Comparison of ENCODE assay signal across 11 cellular contexts in genomic region chr15:39908186-39908585, GRCh38. TPM values are rescaled to one million over a fixed set of nuclear protein-coding genes. Genes with fewer than 3 reads are reported as not detected.
DNase-seq lines count a peak whose midpoint lies in the region; ATAC-seq and TF ChIP-seq lines count a peak whose summit lies in the region.
"Had no signal": no experiment of that assay in that cellular context is flagged by ENCODE, and none has a peak within 500 bp of the region (broad histone marks: within the 10 kb centered on the region; RNA-seq: fewer than 3 reads in every experiment).

No MANE protein-coding gene starts in this region.

- H3K4me3 Mint-ChIP-seq in MCF 10A (ENCODE audit: unreplicated experiment): no peak overlapping the region
- no peak overlapping the region for H3K4me3 Mint-ChIP-seq in stimulated activated effector memory CD8-positive, alpha-beta T cell treated with anti-CD3 and anti-CD28 coated beads, Interleukin-12 subunit alpha, Interleukin-12 subunit beta, amount 100 ng/mL, for 72 hours

- WGBS in SK-N-SH (ENCODE audit: low lambda C conversion rate): 5% methylated on average over 1 of the region's 1 CpG

- peak; percentile 62 for ATAC-seq in stimulated activated effector memory CD8-positive, alpha-beta T cell treated with anti-CD3 and anti-CD28 coated beads, Interleukin-12 subunit alpha, Interleukin-12 subunit beta, amount 100 ng/mL, for 72 hours
- no peak for ATAC-seq in gastrocnemius medialis
- ATAC-seq in HG02870 (IDR thresholded peaks at IDR 0.05; ENCODE audit: unreplicated experiment): no peak
- ATAC-seq: body of pancreas, heart right ventricle had no signal

- in situ Hi-C loops in gastrocnemius medialis (cut with MboI; ENCODE audit: low sequenced_read_pairs in 4 of 4): loop anchor here in 1 of 4 donors (25.0 kb wide), 1 partner anchor 121 kb away; the partner anchor contains the start of gene FSIP1
- in situ Hi-C loops in GM13976 (cut with MboI; ENCODE audit: low sequenced_read_pairs, unreplicated experiment): loop anchor here (25.0 kb wide), 1 partner anchor 104 kb away; no protein-coding TSS in a partner anchor

- POLR2A ChIA-PET in MCF 10A (lab: Yijun Ruan, JAX): interaction anchor here (0.7 to 2.1 kb wide), 8 partner anchors 11 to 253 kb away, joined by 3 to 12 read pairs (median 4); partner anchors contain the start of genes BUB1B and EIF2AK4
- POLR2A ChIA-PET in SK-N-SH (lab: Yijun Ruan, JAX): interaction anchor here (0.5 to 1.1 kb wide), 2 partner anchors 12 to 68 kb away, joined by 4 to 6 read pairs; partner anchors contain the start of gene GPR176

- CTCF ChIA-PET in MCF 10A (lab: Yijun Ruan, JAX): interaction anchor here (1.0 to 2.1 kb wide), 3 partner anchors 9 to 27 kb away, joined by 3 to 18 read pairs (median 10); no protein-coding TSS in a partner anchor
- CTCF ChIA-PET in SK-N-SH (lab: Yijun Ruan, JAX): interaction anchor here (1.1 kb wide), 3 partner anchors 10 to 14 kb away, joined by 3 to 5 read pairs (median 4); partner anchors contain the start of gene GPR176

- H3K9me3 ChIP-seq in breast epithelium (no peaks in the 10 kb centered on the region), SK-N-SH (no peaks in the 10 kb centered on the region), gastrocnemius medialis (no peaks in the 10 kb centered on the region)
- H3K9me3 ChIP-seq: body of pancreas, heart right ventricle, stomach had no signal

- H3K36me3 Mint-ChIP-seq in MCF 10A (ENCODE audit: insufficient read depth, unreplicated experiment): peaks cover 6% of the 10 kb centered on the region
- no peaks in the 10 kb centered on the region for H3K36me3 Mint-ChIP-seq in stimulated activated effector memory CD8-positive, alpha-beta T cell treated with anti-CD3 and anti-CD28 coated beads, Interleukin-12 subunit alpha, Interleukin-12 subunit beta, amount 100 ng/mL, for 72 hours

- H3K27ac ChIP-seq in breast epithelium (no peak overlapping the region), SK-N-SH (ENCODE audit: low read depth in 2 of 2, low read length in 1 of 2) (peak overlapping the region; percentile 40 to 75), gastrocnemius medialis (no peak overlapping the region)
- H3K27ac ChIP-seq: body of pancreas, heart right ventricle, stomach had no signal

- H3K4me2 ChIP-seq in SK-N-SH: peak overlapping the region; percentile 20; the same call in 1 of the 2 replicates

- BruUV-seq in MCF 10A (replicated peaks; lab: Mats Ljungman, UMichigan): no TSS peak

- H3K36me3 ChIP-seq in breast epithelium (no peaks in the 10 kb centered on the region), SK-N-SH (replicated peaks in 1 of 2; ENCODE audit: control insufficient read depth in 1 of 2, insufficient read depth in 2 of 2, low read length in 1 of 2) (peaks cover 0 to 35% of the 10 kb centered on the region in 2 experiments), gastrocnemius medialis (no peaks in the 10 kb centered on the region)
- H3K36me3 ChIP-seq: heart right ventricle, stomach had no signal

- H4K20me1 ChIP-seq in SK-N-SH (ENCODE audit: insufficient read depth): peaks cover 63% of the 10 kb centered on the region

- intact Hi-C loops in MCF 10A (cut with micrococcal nuclease): no loop called here
- intact Hi-C loops in breast epithelium (cut with DNase I; ENCODE audit: low total_unique reads): no loop called here
- intact Hi-C loops in gastrocnemius medialis (cut with DNase I; ENCODE audit: low total_unique reads): no loop called here

- TF ChIP-seq EP300 in SK-N-SH (IDR thresholded peaks at IDR 0.05; ENCODE audit: borderline replicate concordance in 1 of 2, low read depth in 1 of 2, low read length in 1 of 2): 0 out of 4 replicates have a peak, but pooled peaks of 1 of the 2 experiments have one; percentile 21

- H3K27me3 Mint-ChIP-seq in MCF 10A (ENCODE audit: insufficient read depth, unreplicated experiment): no peaks in the 10 kb centered on the region

- peaks cover 97% of the 10 kb centered on the region for H3K79me2 ChIP-seq in SK-N-SH (ENCODE audit: insufficient read depth)

- TF ChIP-seq CTCF in MCF 10A (IDR thresholded peaks at IDR 0.05; ENCODE audit: unreplicated experiment) (no peak), breast epithelium (IDR thresholded peaks at IDR 0.05) (no peak), SK-N-SH (IDR thresholded peaks at IDR 0.05) (no peak), gastrocnemius medialis (IDR thresholded peaks at IDR 0.05 in 4 of 5, conservative IDR thresholded peaks at IDR 0.05 in 1 of 5) (no peak), GM13976 (IDR thresholded peaks at IDR 0.05; ENCODE audit: borderline replicate concordance, control extremely low read depth, extremely low read depth, insufficient read depth, missing control alignments) (no peak)

- H3K9me3 Mint-ChIP-seq in MCF 10A (ENCODE audit: unreplicated experiment): no peaks in the 10 kb centered on the region
- H3K9me3 Mint-ChIP-seq in stimulated activated effector memory CD8-positive, alpha-beta T cell treated with anti-CD3 and anti-CD28 coated beads, Interleukin-12 subunit alpha, Interleukin-12 subunit beta, amount 100 ng/mL, for 72 hours: no peaks in the 10 kb centered on the region

- H3K4me1 ChIP-seq in breast epithelium (no peaks in the 10 kb centered on the region), SK-N-SH (ENCODE audit: control insufficient read depth in 1 of 2, insufficient read depth in 2 of 2, low read depth in 1 of 2, low read length in 1 of 2) (peaks cover 11 to 16% of the 10 kb centered on the region in 2 experiments; a peak in 3 of 4 replicates), gastrocnemius medialis (no peaks in the 10 kb centered on the region)
- H3K4me1 ChIP-seq: body of pancreas, heart right ventricle, stomach had no signal

- no peaks in the 10 kb centered on the region for H3K9me2 ChIP-seq in SK-N-SH

- H3K27me3 ChIP-seq in breast epithelium (no peaks in the 10 kb centered on the region), SK-N-SH (ENCODE audit: insufficient read depth) (no peaks in the 10 kb centered on the region), gastrocnemius medialis (no peaks in the 10 kb centered on the region)
- H3K27me3 ChIP-seq: body of pancreas, heart right ventricle, stomach had no signal

- TF ChIP-seq POLR2A in breast epithelium (IDR thresholded peaks at IDR 0.05): no peak
- TF ChIP-seq POLR2A in gastrocnemius medialis (IDR thresholded peaks at IDR 0.05): no peak

- H3K4me3 ChIP-seq in breast epithelium: no peak overlapping the region
- H3K4me3 ChIP-seq in SK-N-SH (ENCODE audit: low read depth in 2 of 2, low read length in 1 of 2): no peak overlapping the region
- no peak overlapping the region for H3K4me3 ChIP-seq in gastrocnemius medialis
- H3K4me3 ChIP-seq: body of pancreas, heart right ventricle, stomach had no signal

- H2AFZ ChIP-seq in SK-N-SH (ENCODE audit: low read depth): no peak overlapping the region

- H3K27ac Mint-ChIP-seq in MCF 10A (ENCODE audit: low read depth, unreplicated experiment): no peak overlapping the region
- H3K27ac Mint-ChIP-seq in stimulated activated effector memory CD8-positive, alpha-beta T cell treated with anti-CD3 and anti-CD28 coated beads, Interleukin-12 subunit alpha, Interleukin-12 subunit beta, amount 100 ng/mL, for 72 hours: no peak overlapping the region

- H3F3A ChIP-seq in SK-N-SH (replicated peaks; ENCODE audit: insufficient read depth): peaks cover 26% of the 10 kb centered on the region

- peaks cover 11% of the 10 kb centered on the region for H3K4me1 Mint-ChIP-seq in MCF 10A (ENCODE audit: insufficient read depth, unreplicated experiment)
- no peaks in the 10 kb centered on the region for H3K4me1 Mint-ChIP-seq in stimulated activated effector memory CD8-positive, alpha-beta T cell treated with anti-CD3 and anti-CD28 coated beads, Interleukin-12 subunit alpha, Interleukin-12 subunit beta, amount 100 ng/mL, for 72 hours

- no peak overlapping the region; the same call in 1 of the 2 replicates for H3K9ac ChIP-seq in SK-N-SH

- DNase-seq in MCF 10A (ENCODE audit: unreplicated experiment): peak; percentile 74
- no peak for DNase-seq in breast epithelium (ENCODE audit: low spot score in 2 of 2)
- peak; percentile 37 for DNase-seq in SK-N-SH
- DNase-seq in fibroblast of peridontal ligament (ENCODE audit: extremely low read depth): peak; percentile 93
- no peak for DNase-seq in stimulated activated effector memory CD8-positive, alpha-beta T cell treated with anti-CD3 and anti-CD28 coated beads, Interleukin-12 subunit alpha, Interleukin-12 subunit beta, amount 100 ng/mL, for 72 hours (ENCODE audit: low spot score in 2 of 2)
- no peak for DNase-seq in gastrocnemius medialis
- DNase-seq in GM13976 (ENCODE audit: low spot score): no peak
- DNase-seq: body of pancreas, heart right ventricle, stomach had no signal

- TF ChIP-seq RAD21 in SK-N-SH (IDR thresholded peaks at IDR 0.05; ENCODE audit: low read length): no peak

TF ChIP-seq in SK-N-SH, 30 proteins besides CTCF, POLR2A, EP300 and RAD21 (continues in another document):
- peak; percentile 17; the same call in 1 of the 2 replicates for TF ChIP-seq POLR2AphosphoS5 (IDR thresholded peaks at IDR 0.05; ENCODE audit: low read depth, low read length)
- no peak for TF ChIP-seq GABPA (IDR thresholded peaks at IDR 0.05; ENCODE audit: low read depth)
- TF ChIP-seq SMC3 (IDR thresholded peaks at IDR 0.05; ENCODE audit: low read depth, low read length): no peak
- peak; percentile 80; the same call in 1 of the 2 replicates for TF ChIP-seq FOSL2 (IDR thresholded peaks at IDR 0.05; ENCODE audit: borderline replicate concordance, low read depth)
- no peak for TF ChIP-seq CHD2 (IDR thresholded peaks at IDR 0.05; ENCODE audit: low read length, partially characterized antibody)
- no peak for TF ChIP-seq TEAD4 (IDR thresholded peaks at IDR 0.05; ENCODE audit: borderline replicate concordance, insufficient read depth)

RNA-seq across cellular contexts. Expression of gene GPR176, which starts 11.9 kb away (rescaled TPM):
- total RNA-seq in MCF 10A (2022): 1.8 and 2.3 TPM in 2 replicates
- 10 to 100 TPM in 1 of 3 donors, 1 to 10 TPM in 2; 4.4 to 12.1 (median 9.4) TPM for total RNA-seq in breast epithelium
- 21.9 and 34.1 TPM in 2 replicates for polyA plus RNA-seq in SK-N-SH (2012; rRNA removed)
- polyA plus RNA-seq in SK-N-SH (2012; cell fraction: cytosol; rRNA removed): 17.9 and 24.9 TPM in 2 replicates
- polyA plus RNA-seq in SK-N-SH (2012; cell fraction: nucleus; rRNA removed): 32.5 and 33.8 TPM in 2 replicates
- total RNA-seq in gastrocnemius medialis: 1 to 10 TPM; 1.1 to 3.0 (median 1.7) TPM

RNA-seq across cellular contexts. Expression of gene EIF2AK4, which starts 25.7 kb away (rescaled TPM):
- 37.2 and 44.8 TPM in 2 replicates for total RNA-seq in MCF 10A (2022)
- total RNA-seq in breast epithelium: 10 to 100 TPM; 44.9 to 54.3 (median 46.7) TPM
- 52.8 and 63.7 TPM in 2 replicates for polyA plus RNA-seq in SK-N-SH (2012; rRNA removed)
- polyA plus RNA-seq in SK-N-SH (2012; cell fraction: cytosol; rRNA removed): 59.7 and 64.2 TPM in 2 replicates
- polyA plus RNA-seq in SK-N-SH (2012; cell fraction: nucleus; rRNA removed): 38.9 and 43.1 TPM in 2 replicates
- 10 to 100 TPM; 18.8 to 37.5 (median 30.0) TPM for total RNA-seq in gastrocnemius medialis

Comparison
In these comparisons a context has a peak if more than half of its experiments do, and no peak if none do; other contexts are left out.
1. DNase-seq: peak in MCF 10A (single experiment), SK-N-SH (single experiment) and fibroblast of peridontal ligament (single experiment); none in breast epithelium (0 of 2), stimulated activated effector memory CD8-positive, alpha-beta T cell treated with anti-CD3 and anti-CD28 coated beads, Interleukin-12 subunit alpha, Interleukin-12 subunit beta, amount 100 ng/mL, for 72 hours (0 of 2), gastrocnemius medialis (0 of 2) and GM13976 (single experiment).
2. H3K27ac ChIP-seq: peak in SK-N-SH (2 of 2); none in breast epithelium (0 of 2) and gastrocnemius medialis (0 of 4).